18 cellular contexts compared by ENCODE assay signal in genomic region chr3:106116733-106117489, GRCh38.
"Had no signal": no experiment of that assay in that cellular context is flagged by ENCODE, and none has a peak within 500 bp of the region (broad histone marks: within the 10 kb centered on the region; RNA-seq: fewer than 3 reads in every experiment).

No MANE protein-coding gene starts in this region.

- H3K36me3 Mint-ChIP-seq: immature natural killer cell had no signal

- H3K4me1 Mint-ChIP-seq: immature natural killer cell, nephron progenitor cell had no signal

- H3K27me3 Mint-ChIP-seq: dendritic cell treated with granulocyte-macrophage colony-stimulating factor and Interleukin-4, amounts not matched to agents 40 ng/mL and 50 ng/mL, for 4 days; effector memory CD8-positive, alpha-beta T cell; naive thymus-derived CD4-positive, alpha-beta T cell had no signal

- FAIRE-seq: colon had no signal

- DNase-seq: effector memory CD8-positive, alpha-beta T cell; esophagus squamous epithelium; foreskin fibroblast; immature natural killer cell; left colon; naive thymus-derived CD4-positive, alpha-beta T cell; nephron progenitor cell; sigmoid colon; stimulated activated CD4-positive, alpha-beta T cell treated with anti-CD3 and anti-CD28 coated beads, Interleukin-2, amount 100 ng/mL, for 24 hours; stimulated activated CD4-positive, alpha-beta T cell treated with anti-CD3 and anti-CD28 coated beads, Interleukin-4, amount 100 ng/mL, for 4 hours; stimulated activated naive CD4-positive, alpha-beta T cell treated with Interleukin-2 at 50 U/mL for 16 hours; upper lobe of left lung; uterus had no signal

- H3K4me3 ChIP-seq: esophagus squamous epithelium, right atrium auricular region, sigmoid colon, skin epidermis, upper lobe of left lung, uterus had no signal

- H3K27me3 ChIP-seq: esophagus squamous epithelium, neutrophil, right atrium auricular region, sigmoid colon, upper lobe of left lung, uterus had no signal

- H3K36me3 ChIP-seq: esophagus squamous epithelium, neutrophil, right atrium auricular region, sigmoid colon, upper lobe of left lung, uterus had no signal

- H3K9me3 ChIP-seq: esophagus squamous epithelium, neutrophil, right atrium auricular region, sigmoid colon, upper lobe of left lung, uterus had no signal

- H3K4me1 ChIP-seq: sigmoid colon, upper lobe of left lung, uterus had no signal

- H3K4me3 Mint-ChIP-seq: dendritic cell treated with granulocyte-macrophage colony-stimulating factor and Interleukin-4, amounts not matched to agents 40 ng/mL and 50 ng/mL, for 4 days; effector memory CD8-positive, alpha-beta T cell; immature natural killer cell; naive thymus-derived CD4-positive, alpha-beta T cell; nephron progenitor cell had no signal

- H3K9me3 Mint-ChIP-seq: dendritic cell treated with granulocyte-macrophage colony-stimulating factor and Interleukin-4, amounts not matched to agents 40 ng/mL and 50 ng/mL, for 4 days; effector memory CD8-positive, alpha-beta T cell; nephron progenitor cell had no signal

- ATAC-seq: effector memory CD8-positive, alpha-beta T cell; left colon; naive thymus-derived CD4-positive, alpha-beta T cell had no signal

- H3K27ac ChIP-seq: esophagus squamous epithelium, neutrophil, right atrium auricular region, sigmoid colon, skin epidermis, upper lobe of left lung, uterus had no signal

- H3K27ac Mint-ChIP-seq: dendritic cell treated with granulocyte-macrophage colony-stimulating factor and Interleukin-4, amounts not matched to agents 40 ng/mL and 50 ng/mL, for 4 days; effector memory CD8-positive, alpha-beta T cell; immature natural killer cell; naive thymus-derived CD4-positive, alpha-beta T cell; nephron progenitor cell had no signal
